Comparison of ENCODE assay signal across 20 cellular contexts in genomic region chr14:77605392-77605978, GRCh38. TPM values are rescaled to one million over a fixed set of nuclear protein-coding genes. Genes with fewer than 3 reads are reported as not detected.
A peak's percentile ranks its signal among the peaks of the same experiment; 100 is the strongest.
DNase-seq lines count a peak whose midpoint lies in the region; TF ChIP-seq lines count a peak whose summit lies in the region.
"Had no signal": no experiment of that assay in that cellular context is flagged by ENCODE, and none has a peak within 500 bp of the region (broad histone marks: within the 10 kb centered on the region; RNA-seq: fewer than 3 reads in every experiment).

No MANE protein-coding gene starts in this region.

- no peak overlapping the region for H3K4me3 ChIP-seq in stomach
- no peak overlapping the region for H3K4me3 ChIP-seq in testis
- H3K4me3 ChIP-seq: adrenal gland, smooth muscle cell had no signal

- H3K4me1 Mint-ChIP-seq in activated naive CD4-positive, alpha-beta T cell treated with anti-CD3 and anti-CD28 coated beads, Interleukin-2, amount 10 ng/mL, durations not matched to agents 7 days and 5 days, result peaks cover 77% of the 10 kb centered on the region
- peaks cover 52% of the 10 kb centered on the region for H3K4me1 Mint-ChIP-seq in activated naive CD4-positive, alpha-beta T cell treated with anti-CD3 and anti-CD28 coated beads for 36 hours (ENCODE audit: low read depth)

- H3K9me3 ChIP-seq in stomach, result no peaks in the 10 kb centered on the region
- H3K9me3 ChIP-seq in testis, result no peaks in the 10 kb centered on the region
- H3K9me3 ChIP-seq: adrenal gland had no signal

- no peak for DNase-seq in activated naive CD4-positive, alpha-beta T cell treated with anti-CD3 and anti-CD28 coated beads, Interleukin-2, amount 10 ng/mL, durations not matched to agents 7 days and 5 days
- DNase-seq in activated naive CD4-positive, alpha-beta T cell treated with anti-CD3 and anti-CD28 coated beads for 36 hours, result no peak
- DNase-seq in NOMO-1 treated with dmso at 0.1 percent for 144 hours (lab: John Stamatoyannopoulos, UW; ENCODE audit: unreplicated experiment), result peak; percentile 62
- DNase-seq in erythroblast (lab: John Stamatoyannopoulos, UW), result peak; percentile 26 to 34
- DNase-seq in stomach, result no peak
- DNase-seq in testis, result no peak
- DNase-seq in dedifferentiated amniotic fluid mesenchymal stem cell (ENCODE audit: extremely low spot score), result no peak
- no peak for DNase-seq in cerebellum (ENCODE audit: low spot score)
- DNase-seq: activated T-cell treated with anti-CD3 and anti-CD28 coated beads for 4 hours; adrenal gland; COR-L47; foreskin fibroblast; KG1; left ventricle myocardium superior; NCI-H1417 treated with DMSO at 0.1 percent for 48 hours; NCI-H2171 treated with DMSO at 0.1 percent for 48 hours; SHP77; stimulated activated naive B cell treated with anti-CD40 and anti-IgM and Interleukin-4, amounts not matched to agents 10 μg/mL and 1 μg/mL and 100 μg/mL, for 72 hours had no signal

- CTCF ChIA-PET in activated naive CD4-positive, alpha-beta T cell treated with anti-CD3 and anti-CD28 coated beads, Interleukin-2, amount 10 ng/mL, durations not matched to agents 7 days and 5 days (lab: Charles Lee), result interaction anchor here (1.4 to 1.8 kb wide), 2 partner anchors 8 to 54 kb away, joined by 4 read pairs; no protein-coding TSS in a partner anchor
- CTCF ChIA-PET in activated naive CD4-positive, alpha-beta T cell treated with anti-CD3 and anti-CD28 coated beads for 36 hours (lab: Charles Lee), result interaction anchor here (0.9 to 1.0 kb wide), 2 partner anchors 9 to 11 kb away, joined by 3 to 5 read pairs; partner anchors contain the start of gene SPTLC2

- WGBS in stomach, 5 donors, result 21 to 39% (median 25%) methylated on average over 3 of the region's 3 CpGs
- WGBS in testis, 2 donors, result 51 to 53% methylated on average over 3 of the region's 3 CpGs

- intact Hi-C loops in activated naive CD4-positive, alpha-beta T cell treated with anti-CD3 and anti-CD28 coated beads for 36 hours (cut with micrococcal nuclease), result no loop called here
- intact Hi-C loops in stomach (cut with DNase I; ENCODE audit: low total_unique reads) (no loop called here), testis (cut with DNase I; ENCODE audit: low total_unique reads) (no loop called here)

- H3K27ac Mint-ChIP-seq in activated naive CD4-positive, alpha-beta T cell treated with anti-CD3 and anti-CD28 coated beads, Interleukin-2, amount 10 ng/mL, durations not matched to agents 7 days and 5 days, result peak overlapping the region; percentile 42
- no peak overlapping the region for H3K27ac Mint-ChIP-seq in activated naive CD4-positive, alpha-beta T cell treated with anti-CD3 and anti-CD28 coated beads for 36 hours
- H3K27ac Mint-ChIP-seq: stimulated activated naive B cell treated with anti-CD40 and anti-IgM and Interleukin-4, amounts not matched to agents 10 μg/mL and 1 μg/mL and 100 μg/mL, for 72 hours had no signal

- H3K27ac ChIP-seq in stomach (peak overlapping the region in 3 of 5 donors; percentile 18 to 63 (median 27)), testis (no peak overlapping the region)

- H3K36me3 ChIP-seq in stomach, result no peaks in the 10 kb centered on the region
- H3K36me3 ChIP-seq in testis (ENCODE audit: low read depth, missing control alignments), result no peaks in the 10 kb centered on the region
- H3K36me3 ChIP-seq: adrenal gland had no signal

- peaks cover 24% of the 10 kb centered on the region for H3K36me3 Mint-ChIP-seq in activated naive CD4-positive, alpha-beta T cell treated with anti-CD3 and anti-CD28 coated beads, Interleukin-2, amount 10 ng/mL, durations not matched to agents 7 days and 5 days
- H3K36me3 Mint-ChIP-seq in activated naive CD4-positive, alpha-beta T cell treated with anti-CD3 and anti-CD28 coated beads for 36 hours (ENCODE audit: low read depth), result no peaks in the 10 kb centered on the region

- no peaks in the 10 kb centered on the region for H3K27me3 Mint-ChIP-seq in activated naive CD4-positive, alpha-beta T cell treated with anti-CD3 and anti-CD28 coated beads, Interleukin-2, amount 10 ng/mL, durations not matched to agents 7 days and 5 days
- no peaks in the 10 kb centered on the region for H3K27me3 Mint-ChIP-seq in activated naive CD4-positive, alpha-beta T cell treated with anti-CD3 and anti-CD28 coated beads for 36 hours (ENCODE audit: low read depth)
- H3K27me3 Mint-ChIP-seq: central memory CD8-positive, alpha-beta T cell; stimulated activated naive B cell treated with anti-CD40 and anti-IgM and Interleukin-4, amounts not matched to agents 10 μg/mL and 1 μg/mL and 100 μg/mL, for 72 hours had no signal

- TF ChIP-seq POLR2A in erythroblast (IDR thresholded peaks at IDR 0.05; ENCODE audit: low read length) (no peak), stomach (IDR thresholded peaks at IDR 0.05) (no peak), testis (IDR thresholded peaks at IDR 0.05) (no peak)

- H3K4me1 ChIP-seq in stomach, result peaks cover 35 to 90% (median 47%) of the 10 kb centered on the region in 4 donors
- no peaks in the 10 kb centered on the region for H3K4me1 ChIP-seq in testis

- H3K27me3 ChIP-seq in stomach (no peaks in the 10 kb centered on the region), testis (no peaks in the 10 kb centered on the region)
- H3K27me3 ChIP-seq: adrenal gland had no signal

- TF ChIP-seq CTCF in stomach (IDR thresholded peaks at IDR 0.05), result no peak
- no peak for TF ChIP-seq CTCF in testis (IDR thresholded peaks at IDR 0.05)

- TF ChIP-seq EP300 in stomach (IDR thresholded peaks at IDR 0.05), result no peak

- no peak overlapping the region for H3K4me3 Mint-ChIP-seq in activated naive CD4-positive, alpha-beta T cell treated with anti-CD3 and anti-CD28 coated beads, Interleukin-2, amount 10 ng/mL, durations not matched to agents 7 days and 5 days
- no peak overlapping the region for H3K4me3 Mint-ChIP-seq in activated naive CD4-positive, alpha-beta T cell treated with anti-CD3 and anti-CD28 coated beads for 36 hours
- H3K4me3 Mint-ChIP-seq: central memory CD8-positive, alpha-beta T cell; stimulated activated naive B cell treated with anti-CD40 and anti-IgM and Interleukin-4, amounts not matched to agents 10 μg/mL and 1 μg/mL and 100 μg/mL, for 72 hours had no signal

- peaks cover 4% of the 10 kb centered on the region for H3K9me3 Mint-ChIP-seq in activated naive CD4-positive, alpha-beta T cell treated with anti-CD3 and anti-CD28 coated beads, Interleukin-2, amount 10 ng/mL, durations not matched to agents 7 days and 5 days
- H3K9me3 Mint-ChIP-seq in activated naive CD4-positive, alpha-beta T cell treated with anti-CD3 and anti-CD28 coated beads for 36 hours, result peaks cover 3% of the 10 kb centered on the region
- H3K9me3 Mint-ChIP-seq: central memory CD8-positive, alpha-beta T cell had no signal

RNA-seq across cellular contexts. Expression of gene SPTLC2, which starts 11.0 kb away (rescaled TPM):
- 10 to 100 TPM; 16.1 to 18.1 TPM for total RNA-seq in activated naive CD4-positive, alpha-beta T cell treated with anti-CD3 and anti-CD28 coated beads for 36 hours
- total RNA-seq in stomach, result 10 to 100 TPM in 4 of 5 donors, 1 to 10 TPM in 1; 9.3 to 97.5 (median 30.3) TPM
- 1 to 10 TPM; 3.4 to 7.6 (median 4.9) TPM for polyA plus RNA-seq in stomach
- 10 to 100 TPM; 21.5 to 24.5 TPM for total RNA-seq in testis
- 11.1 TPM for polyA plus RNA-seq in testis (ENCODE audit: insufficient read depth, low read depth, low replicate concordance)
- total RNA-seq in cerebellum, result 26.5 TPM

Comparison
In these comparisons a context has a peak if more than half of its experiments do, and no peak if none do; other contexts are left out.
1. DNase-seq: peak in NOMO-1 treated with dmso at 0.1 percent for 144 hours (single experiment) and erythroblast (2 of 2); none in activated naive CD4-positive, alpha-beta T cell treated with anti-CD3 and anti-CD28 coated beads, Interleukin-2, amount 10 ng/mL, durations not matched to agents 7 days and 5 days (single experiment), activated naive CD4-positive, alpha-beta T cell treated with anti-CD3 and anti-CD28 coated beads for 36 hours (single experiment), stomach (single experiment), testis (single experiment), dedifferentiated amniotic fluid mesenchymal stem cell (single experiment) and cerebellum (single experiment).
2. H3K27ac ChIP-seq: peak in stomach (3 of 5); none in testis (0 of 2).